ENCODE assay signal across 1 cellular context in the genomic region with DNA sequence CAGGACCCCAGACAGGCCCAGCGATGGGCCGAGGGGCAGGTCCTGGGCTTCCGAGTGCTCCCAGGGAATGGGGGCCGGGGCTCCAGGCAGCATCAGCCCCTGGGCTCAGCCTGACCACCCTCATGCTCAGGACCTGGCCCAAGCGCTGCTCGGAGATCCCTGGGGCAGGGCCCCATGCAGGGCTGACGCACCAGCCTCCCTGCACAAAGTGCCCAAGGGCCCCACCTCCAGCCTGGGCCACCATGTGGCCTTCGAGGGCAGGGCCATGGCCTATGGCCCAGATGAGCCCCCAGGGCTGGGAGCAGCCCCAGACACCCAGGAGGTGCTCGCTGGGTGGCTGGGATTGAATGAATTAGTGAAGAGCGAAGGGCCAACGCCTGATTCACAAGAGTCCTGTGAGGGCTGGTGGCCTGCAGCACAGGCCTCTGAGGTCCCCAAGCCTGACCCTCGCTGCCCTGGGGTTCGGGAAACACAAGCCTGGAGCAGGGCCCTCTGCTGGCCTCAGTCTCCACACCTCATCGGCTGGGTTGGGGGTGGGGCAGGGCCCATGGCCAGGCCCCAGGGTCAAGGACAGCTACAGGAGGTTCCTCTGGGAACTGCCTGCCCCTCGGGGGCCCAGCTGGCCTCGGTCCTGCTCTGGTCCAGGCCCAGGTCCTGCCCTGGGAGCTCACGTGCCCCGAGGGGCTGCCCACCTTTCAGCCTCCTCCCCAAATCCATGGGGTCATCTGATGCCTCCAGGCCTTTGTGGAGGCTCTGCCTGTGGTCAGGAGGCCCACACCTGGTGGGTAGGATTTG.
TF ChIP-seq lines count a peak whose summit lies in the region.

No MANE protein-coding gene starts in this region.

TF ChIP-seq in HepG2, 621 proteins besides CTCF, POLR2A, EP300 and RAD21 (continued from another document and continues in another):
- TF ChIP-seq, protein P1, sequence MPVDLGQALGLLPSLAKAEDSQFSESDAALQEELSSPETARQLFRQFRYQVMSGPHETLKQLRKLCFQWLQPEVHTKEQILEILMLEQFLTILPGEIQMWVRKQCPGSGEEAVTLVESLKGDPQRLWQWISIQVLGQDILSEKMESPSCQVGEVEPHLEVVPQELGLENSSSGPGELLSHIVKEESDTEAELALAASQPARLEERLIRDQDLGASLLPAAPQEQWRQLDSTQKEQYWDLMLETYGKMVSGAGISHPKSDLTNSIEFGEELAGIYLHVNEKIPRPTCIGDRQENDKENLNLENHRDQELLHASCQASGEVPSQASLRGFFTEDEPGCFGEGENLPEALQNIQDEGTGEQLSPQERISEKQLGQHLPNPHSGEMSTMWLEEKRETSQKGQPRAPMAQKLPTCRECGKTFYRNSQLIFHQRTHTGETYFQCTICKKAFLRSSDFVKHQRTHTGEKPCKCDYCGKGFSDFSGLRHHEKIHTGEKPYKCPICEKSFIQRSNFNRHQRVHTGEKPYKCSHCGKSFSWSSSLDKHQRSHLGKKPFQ (CRISPR knock-in tag; IDR thresholded peaks at IDR 0.05; ENCODE audit: insufficient replicate concordance): no peak
- TF ChIP-seq HNRNPLL (IDR thresholded peaks at IDR 0.05; ENCODE audit: low read depth, low read length, poor library complexity, severe bottlenecking) (peak; percentile 5), NAIF1 (CRISPR knock-in tag; IDR thresholded peaks at IDR 0.05; ENCODE audit: borderline replicate concordance) (no peak), ZFP37 (CRISPR knock-in tag; IDR thresholded peaks at IDR 0.05; ENCODE audit: borderline replicate concordance) (no peak), ZNF335 (CRISPR knock-in tag; IDR thresholded peaks at IDR 0.05) (peak; percentile 56; the same call in 1 of the 2 replicates), ZNF207 (IDR thresholded peaks at IDR 0.05; ENCODE audit: borderline replicate concordance) (no peak), ZNF776 (CRISPR knock-in tag; IDR thresholded peaks at IDR 0.05) (no peak), GABPB1 (CRISPR knock-in tag; IDR thresholded peaks at IDR 0.05) (peak; percentile 81), ZNF225 (CRISPR knock-in tag; IDR thresholded peaks at IDR 0.05) (no peak), SSRP1 (CRISPR knock-in tag; IDR thresholded peaks at IDR 0.05) (no peak), ZNF558 (CRISPR knock-in tag; IDR thresholded peaks at IDR 0.05; ENCODE audit: borderline replicate concordance) (no peak; the same call in 1 of the 2 replicates), MAF1 (CRISPR knock-in tag; IDR thresholded peaks at IDR 0.05; ENCODE audit: borderline replicate concordance) (no peak), MAZ (IDR thresholded peaks at IDR 0.05; ENCODE audit: borderline replicate concordance, low read depth, low read length) (no peak; the same call in 1 of the 2 replicates), MAZ (CRISPR knock-in tag; IDR thresholded peaks at IDR 0.05; ENCODE audit: low read depth) (peak; percentile 83), EED (CRISPR knock-in tag; IDR thresholded peaks at IDR 0.05) (0 out of 2 replicates have a peak, but pooled peaks have one; percentile 24), ZNF446 (CRISPR knock-in tag; IDR thresholded peaks at IDR 0.05) (0 out of 2 replicates have a peak, but pooled peaks have one; percentile 55), KLF12 (CRISPR knock-in tag; IDR thresholded peaks at IDR 0.05; ENCODE audit: borderline replicate concordance) (0 out of 2 replicates have a peak, but pooled peaks have one; percentile 20), ZNF562 (CRISPR knock-in tag; IDR thresholded peaks at IDR 0.05; ENCODE audit: borderline replicate concordance) (no peak), ZFP82 (CRISPR knock-in tag; IDR thresholded peaks at IDR 0.05; ENCODE audit: borderline replicate concordance) (no peak), SMC3 (IDR thresholded peaks at IDR 0.05; ENCODE audit: low read length) (no peak), ZFP62 (CRISPR knock-in tag; IDR thresholded peaks at IDR 0.05) (no peak), RBFOX2 (IDR thresholded peaks at IDR 0.05; ENCODE audit: low read depth, low read length) (peak; percentile 63), PAX8 (CRISPR knock-in tag; IDR thresholded peaks at IDR 0.05; ENCODE audit: borderline replicate concordance) (0 out of 2 replicates have a peak, but pooled peaks have one; percentile 76), ZNF615 (CRISPR knock-in tag; IDR thresholded peaks at IDR 0.05; ENCODE audit: borderline replicate concordance) (no peak), ZNF569 (CRISPR knock-in tag; IDR thresholded peaks at IDR 0.05; ENCODE audit: borderline replicate concordance) (no peak), JDP2 (CRISPR knock-in tag; IDR thresholded peaks at IDR 0.05; ENCODE audit: borderline replicate concordance) (no peak), ZNF841 (CRISPR knock-in tag; IDR thresholded peaks at IDR 0.05; ENCODE audit: borderline replicate concordance) (no peak), GLI4 (CRISPR knock-in tag; IDR thresholded peaks at IDR 0.05; ENCODE audit: borderline replicate concordance) (no peak), KAT8 (CRISPR knock-in tag; IDR thresholded peaks at IDR 0.05) (peak; percentile 79), KDM4B (CRISPR knock-in tag; IDR thresholded peaks at IDR 0.05) (peak; percentile 84)
- TF ChIP-seq, protein P2, sequence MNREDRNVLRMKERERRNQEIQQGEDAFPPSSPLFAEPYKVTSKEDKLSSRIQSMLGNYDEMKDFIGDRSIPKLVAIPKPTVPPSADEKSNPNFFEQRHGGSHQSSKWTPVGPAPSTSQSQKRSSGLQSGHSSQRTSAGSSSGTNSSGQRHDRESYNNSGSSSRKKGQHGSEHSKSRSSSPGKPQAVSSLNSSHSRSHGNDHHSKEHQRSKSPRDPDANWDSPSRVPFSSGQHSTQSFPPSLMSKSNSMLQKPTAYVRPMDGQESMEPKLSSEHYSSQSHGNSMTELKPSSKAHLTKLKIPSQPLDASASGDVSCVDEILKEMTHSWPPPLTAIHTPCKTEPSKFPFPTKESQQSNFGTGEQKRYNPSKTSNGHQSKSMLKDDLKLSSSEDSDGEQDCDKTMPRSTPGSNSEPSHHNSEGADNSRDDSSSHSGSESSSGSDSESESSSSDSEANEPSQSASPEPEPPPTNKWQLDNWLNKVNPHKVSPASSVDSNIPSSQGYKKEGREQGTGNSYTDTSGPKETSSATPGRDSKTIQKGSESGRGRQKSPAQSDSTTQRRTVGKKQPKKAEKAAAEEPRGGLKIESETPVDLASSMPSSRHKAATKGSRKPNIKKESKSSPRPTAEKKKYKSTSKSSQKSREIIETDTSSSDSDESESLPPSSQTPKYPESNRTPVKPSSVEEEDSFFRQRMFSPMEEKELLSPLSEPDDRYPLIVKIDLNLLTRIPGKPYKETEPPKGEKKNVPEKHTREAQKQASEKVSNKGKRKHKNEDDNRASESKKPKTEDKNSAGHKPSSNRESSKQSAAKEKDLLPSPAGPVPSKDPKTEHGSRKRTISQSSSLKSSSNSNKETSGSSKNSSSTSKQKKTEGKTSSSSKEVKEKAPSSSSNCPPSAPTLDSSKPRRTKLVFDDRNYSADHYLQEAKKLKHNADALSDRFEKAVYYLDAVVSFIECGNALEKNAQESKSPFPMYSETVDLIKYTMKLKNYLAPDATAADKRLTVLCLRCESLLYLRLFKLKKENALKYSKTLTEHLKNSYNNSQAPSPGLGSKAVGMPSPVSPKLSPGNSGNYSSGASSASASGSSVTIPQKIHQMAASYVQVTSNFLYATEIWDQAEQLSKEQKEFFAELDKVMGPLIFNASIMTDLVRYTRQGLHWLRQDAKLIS (CRISPR knock-in tag; IDR thresholded peaks at IDR 0.05): no peak
- TF ChIP-seq, protein P3, sequence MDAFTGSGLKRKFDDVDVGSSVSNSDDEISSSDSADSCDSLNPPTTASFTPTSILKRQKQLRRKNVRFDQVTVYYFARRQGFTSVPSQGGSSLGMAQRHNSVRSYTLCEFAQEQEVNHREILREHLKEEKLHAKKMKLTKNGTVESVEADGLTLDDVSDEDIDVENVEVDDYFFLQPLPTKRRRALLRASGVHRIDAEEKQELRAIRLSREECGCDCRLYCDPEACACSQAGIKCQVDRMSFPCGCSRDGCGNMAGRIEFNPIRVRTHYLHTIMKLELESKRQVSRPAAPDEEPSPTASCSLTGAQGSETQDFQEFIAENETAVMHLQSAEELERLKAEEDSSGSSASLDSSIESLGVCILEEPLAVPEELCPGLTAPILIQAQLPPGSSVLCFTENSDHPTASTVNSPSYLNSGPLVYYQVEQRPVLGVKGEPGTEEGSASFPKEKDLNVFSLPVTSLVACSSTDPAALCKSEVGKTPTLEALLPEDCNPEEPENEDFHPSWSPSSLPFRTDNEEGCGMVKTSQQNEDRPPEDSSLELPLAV (CRISPR knock-in tag; conservative IDR thresholded peaks at IDR 0.05; ENCODE audit: low read depth): no peak
- TF ChIP-seq, protein P4, sequence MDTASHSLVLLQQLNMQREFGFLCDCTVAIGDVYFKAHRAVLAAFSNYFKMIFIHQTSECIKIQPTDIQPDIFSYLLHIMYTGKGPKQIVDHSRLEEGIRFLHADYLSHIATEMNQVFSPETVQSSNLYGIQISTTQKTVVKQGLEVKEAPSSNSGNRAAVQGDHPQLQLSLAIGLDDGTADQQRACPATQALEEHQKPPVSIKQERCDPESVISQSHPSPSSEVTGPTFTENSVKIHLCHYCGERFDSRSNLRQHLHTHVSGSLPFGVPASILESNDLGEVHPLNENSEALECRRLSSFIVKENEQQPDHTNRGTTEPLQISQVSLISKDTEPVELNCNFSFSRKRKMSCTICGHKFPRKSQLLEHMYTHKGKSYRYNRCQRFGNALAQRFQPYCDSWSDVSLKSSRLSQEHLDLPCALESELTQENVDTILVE (CRISPR knock-in tag; IDR thresholded peaks at IDR 0.05): peak; percentile 86
- TF ChIP-seq, protein P5, sequence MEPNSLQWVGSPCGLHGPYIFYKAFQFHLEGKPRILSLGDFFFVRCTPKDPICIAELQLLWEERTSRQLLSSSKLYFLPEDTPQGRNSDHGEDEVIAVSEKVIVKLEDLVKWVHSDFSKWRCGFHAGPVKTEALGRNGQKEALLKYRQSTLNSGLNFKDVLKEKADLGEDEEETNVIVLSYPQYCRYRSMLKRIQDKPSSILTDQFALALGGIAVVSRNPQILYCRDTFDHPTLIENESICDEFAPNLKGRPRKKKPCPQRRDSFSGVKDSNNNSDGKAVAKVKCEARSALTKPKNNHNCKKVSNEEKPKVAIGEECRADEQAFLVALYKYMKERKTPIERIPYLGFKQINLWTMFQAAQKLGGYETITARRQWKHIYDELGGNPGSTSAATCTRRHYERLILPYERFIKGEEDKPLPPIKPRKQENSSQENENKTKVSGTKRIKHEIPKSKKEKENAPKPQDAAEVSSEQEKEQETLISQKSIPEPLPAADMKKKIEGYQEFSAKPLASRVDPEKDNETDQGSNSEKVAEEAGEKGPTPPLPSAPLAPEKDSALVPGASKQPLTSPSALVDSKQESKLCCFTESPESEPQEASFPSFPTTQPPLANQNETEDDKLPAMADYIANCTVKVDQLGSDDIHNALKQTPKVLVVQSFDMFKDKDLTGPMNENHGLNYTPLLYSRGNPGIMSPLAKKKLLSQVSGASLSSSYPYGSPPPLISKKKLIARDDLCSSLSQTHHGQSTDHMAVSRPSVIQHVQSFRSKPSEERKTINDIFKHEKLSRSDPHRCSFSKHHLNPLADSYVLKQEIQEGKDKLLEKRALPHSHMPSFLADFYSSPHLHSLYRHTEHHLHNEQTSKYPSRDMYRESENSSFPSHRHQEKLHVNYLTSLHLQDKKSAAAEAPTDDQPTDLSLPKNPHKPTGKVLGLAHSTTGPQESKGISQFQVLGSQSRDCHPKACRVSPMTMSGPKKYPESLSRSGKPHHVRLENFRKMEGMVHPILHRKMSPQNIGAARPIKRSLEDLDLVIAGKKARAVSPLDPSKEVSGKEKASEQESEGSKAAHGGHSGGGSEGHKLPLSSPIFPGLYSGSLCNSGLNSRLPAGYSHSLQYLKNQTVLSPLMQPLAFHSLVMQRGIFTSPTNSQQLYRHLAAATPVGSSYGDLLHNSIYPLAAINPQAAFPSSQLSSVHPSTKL (CRISPR knock-in tag; IDR thresholded peaks at IDR 0.05): peak; percentile 72; the same call in 1 of the 2 replicates
- TF ChIP-seq, protein P6, sequence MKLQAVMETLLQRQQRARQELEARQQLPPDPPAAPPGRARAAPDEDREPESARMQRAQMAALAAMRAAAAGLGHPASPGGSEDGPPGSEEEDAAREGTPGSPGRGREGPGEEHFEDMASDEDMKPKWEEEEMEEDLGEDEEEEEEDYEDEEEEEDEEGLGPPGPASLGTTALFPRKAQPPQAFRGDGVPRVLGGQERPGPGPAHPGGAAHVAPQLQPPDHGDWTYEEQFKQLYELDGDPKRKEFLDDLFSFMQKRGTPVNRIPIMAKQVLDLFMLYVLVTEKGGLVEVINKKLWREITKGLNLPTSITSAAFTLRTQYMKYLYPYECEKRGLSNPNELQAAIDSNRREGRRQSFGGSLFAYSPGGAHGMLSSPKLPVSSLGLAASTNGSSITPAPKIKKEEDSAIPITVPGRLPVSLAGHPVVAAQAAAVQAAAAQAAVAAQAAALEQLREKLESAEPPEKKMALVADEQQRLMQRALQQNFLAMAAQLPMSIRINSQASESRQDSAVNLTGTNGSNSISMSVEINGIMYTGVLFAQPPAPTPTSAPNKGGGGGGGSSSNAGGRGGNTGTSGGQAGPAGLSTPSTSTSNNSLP (IDR thresholded peaks at IDR 0.05; ENCODE audit: low read depth, low read length): no peak
- TF ChIP-seq, protein P7, sequence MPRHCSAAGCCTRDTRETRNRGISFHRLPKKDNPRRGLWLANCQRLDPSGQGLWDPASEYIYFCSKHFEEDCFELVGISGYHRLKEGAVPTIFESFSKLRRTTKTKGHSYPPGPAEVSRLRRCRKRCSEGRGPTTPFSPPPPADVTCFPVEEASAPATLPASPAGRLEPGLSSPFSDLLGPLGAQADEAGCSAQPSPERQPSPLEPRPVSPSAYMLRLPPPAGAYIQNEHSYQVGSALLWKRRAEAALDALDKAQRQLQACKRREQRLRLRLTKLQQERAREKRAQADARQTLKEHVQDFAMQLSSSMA (CRISPR knock-in tag; IDR thresholded peaks at IDR 0.05): peak; percentile 82; the same call in 1 of the 2 replicates
- TF ChIP-seq, protein P8, sequence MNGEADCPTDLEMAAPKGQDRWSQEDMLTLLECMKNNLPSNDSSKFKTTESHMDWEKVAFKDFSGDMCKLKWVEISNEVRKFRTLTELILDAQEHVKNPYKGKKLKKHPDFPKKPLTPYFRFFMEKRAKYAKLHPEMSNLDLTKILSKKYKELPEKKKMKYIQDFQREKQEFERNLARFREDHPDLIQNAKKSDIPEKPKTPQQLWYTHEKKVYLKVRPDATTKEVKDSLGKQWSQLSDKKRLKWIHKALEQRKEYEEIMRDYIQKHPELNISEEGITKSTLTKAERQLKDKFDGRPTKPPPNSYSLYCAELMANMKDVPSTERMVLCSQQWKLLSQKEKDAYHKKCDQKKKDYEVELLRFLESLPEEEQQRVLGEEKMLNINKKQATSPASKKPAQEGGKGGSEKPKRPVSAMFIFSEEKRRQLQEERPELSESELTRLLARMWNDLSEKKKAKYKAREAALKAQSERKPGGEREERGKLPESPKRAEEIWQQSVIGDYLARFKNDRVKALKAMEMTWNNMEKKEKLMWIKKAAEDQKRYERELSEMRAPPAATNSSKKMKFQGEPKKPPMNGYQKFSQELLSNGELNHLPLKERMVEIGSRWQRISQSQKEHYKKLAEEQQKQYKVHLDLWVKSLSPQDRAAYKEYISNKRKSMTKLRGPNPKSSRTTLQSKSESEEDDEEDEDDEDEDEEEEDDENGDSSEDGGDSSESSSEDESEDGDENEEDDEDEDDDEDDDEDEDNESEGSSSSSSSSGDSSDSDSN (CRISPR knock-in tag; IDR thresholded peaks at IDR 0.05): peak; percentile 89
- TF ChIP-seq, protein P9, sequence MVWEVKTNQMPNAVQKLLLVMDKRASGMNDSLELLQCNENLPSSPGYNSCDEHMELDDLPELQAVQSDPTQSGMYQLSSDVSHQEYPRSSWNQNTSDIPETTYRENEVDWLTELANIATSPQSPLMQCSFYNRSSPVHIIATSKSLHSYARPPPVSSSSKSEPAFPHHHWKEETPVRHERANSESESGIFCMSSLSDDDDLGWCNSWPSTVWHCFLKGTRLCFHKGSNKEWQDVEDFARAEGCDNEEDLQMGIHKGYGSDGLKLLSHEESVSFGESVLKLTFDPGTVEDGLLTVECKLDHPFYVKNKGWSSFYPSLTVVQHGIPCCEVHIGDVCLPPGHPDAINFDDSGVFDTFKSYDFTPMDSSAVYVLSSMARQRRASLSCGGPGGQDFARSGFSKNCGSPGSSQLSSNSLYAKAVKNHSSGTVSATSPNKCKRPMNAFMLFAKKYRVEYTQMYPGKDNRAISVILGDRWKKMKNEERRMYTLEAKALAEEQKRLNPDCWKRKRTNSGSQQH (CRISPR knock-in tag; IDR thresholded peaks at IDR 0.05; ENCODE audit: low read depth): no peak
